In genomic region chr7:431041-431440, GRCh38 we compare ENCODE assay signal across 13 cellular contexts.
"Had no signal": no experiment of that assay in that cellular context is flagged by ENCODE, and none has a peak within 500 bp of the region (broad histone marks: within the 10 kb centered on the region; RNA-seq: fewer than 3 reads in every experiment).

No MANE protein-coding gene starts in this region.

- H3K4me1 ChIP-seq: upper lobe of right lung had no signal

- H3K27ac ChIP-seq: cardiac muscle cell, gastrocnemius medialis, hepatocyte, ovary, right atrium auricular region, testis, upper lobe of right lung had no signal

- H3K9me3 ChIP-seq: gastrocnemius medialis, mucosa of descending colon, ovary, right atrium auricular region, testis, tibial nerve, upper lobe of right lung had no signal

- H3K36me3 ChIP-seq: cardiac muscle cell, gastrocnemius medialis, ovary, right atrium auricular region, tibial nerve, upper lobe of right lung had no signal

- H3K27me3 ChIP-seq: cardiac muscle cell, hepatocyte, ovary, right atrium auricular region, testis, tibial nerve, upper lobe of right lung had no signal

- DNase-seq: effector CD4-positive, alpha-beta T cell; gastrocnemius medialis; mammary epithelial cell; natural killer cell; ovary; stimulated activated CD4-positive, alpha-beta T cell treated with anti-CD3 and anti-CD28 coated beads, Interleukin-4, amount 100 ng/mL, for 24 hours; upper lobe of right lung had no signal

- H3K4me3 ChIP-seq: cardiac muscle cell, gastrocnemius medialis, hepatocyte, mucosa of descending colon, ovary, right atrium auricular region, testis, tibial nerve, upper lobe of right lung had no signal
